In genomic region chr2:238388794-238389193, GRCh38 we compare ENCODE assay signal across 18 cellular contexts. TPM values are rescaled to one million over a fixed set of nuclear protein-coding genes. Genes with fewer than 3 reads are reported as not detected.
DNase-seq lines count a peak whose midpoint lies in the region; ATAC-seq and TF ChIP-seq lines count a peak whose summit lies in the region.
"Had no signal": no experiment of that assay in that cellular context is flagged by ENCODE, and none has a peak within 500 bp of the region (broad histone marks: within the 10 kb centered on the region; RNA-seq: fewer than 3 reads in every experiment).

No MANE protein-coding gene starts in this region.

- no peak overlapping the region for H3K4me2 ChIP-seq in IMR-90 (ENCODE audit: low read depth, low read length)
- H3K4me2 ChIP-seq: BLaER1 had no signal

- no peaks in the 10 kb centered on the region for H4K20me1 ChIP-seq in IMR-90 (ENCODE audit: insufficient read depth, low read length)
- H4K20me1 ChIP-seq: BLaER1 had no signal

- no peak overlapping the region for H4K5ac ChIP-seq in IMR-90 (ENCODE audit: low read depth, low read length)

- H3K9ac ChIP-seq in IMR-90 (ENCODE audit: low read depth, low read length), result no peak overlapping the region
- H3K9ac ChIP-seq: BLaER1 had no signal

- peak overlapping the region; percentile 48; the same call in 1 of the 2 replicates for H4K91ac ChIP-seq in IMR-90 (ENCODE audit: insufficient read depth, low read depth, low read length)

- no peak overlapping the region for H2BK5ac ChIP-seq in IMR-90 (ENCODE audit: low read depth, low read length, poor library complexity, severe bottlenecking)

- no peak for ATAC-seq in IMR-90 (ENCODE audit: low read depth)
- peak; percentile 38 for ATAC-seq in body of pancreas
- ATAC-seq in gastrocnemius medialis, result no peak

- no peak overlapping the region for H3K4ac ChIP-seq in IMR-90 (ENCODE audit: low read depth, low read length)

- H2AFZ ChIP-seq in IMR-90 (replicated peaks; ENCODE audit: low read length, poor library complexity), result no peak overlapping the region

- TF ChIP-seq CTCF in IMR-90 (conservative IDR thresholded peaks at IDR 0.05; ENCODE audit: low read depth, low read length) (no peak), body of pancreas (IDR thresholded peaks at IDR 0.05) (no peak), gastrocnemius medialis (IDR thresholded peaks at IDR 0.05 in 4 of 5, conservative IDR thresholded peaks at IDR 0.05 in 1 of 5) (no peak)

- TF ChIP-seq RAD21 in IMR-90 (IDR thresholded peaks at IDR 0.05; ENCODE audit: low read length), result no peak

- H2BK20ac ChIP-seq in IMR-90 (ENCODE audit: low read depth, low read length), result 0 out of 2 replicates have a peak overlapping the region, but pooled peaks have one; percentile 36

- in situ Hi-C loops in G401 (cut with HindIII; ENCODE audit: low sequenced_read_pairs) (no loop called here), IMR-90 (cut with MboI; ENCODE audit: low sequenced_read_pairs) (no loop called here), gastrocnemius medialis (cut with MboI; ENCODE audit: low sequenced_read_pairs in 4 of 4) (no loop called here)

- no TSS peak for BruUV-seq in IMR-90 (replicated peaks; lab: Mats Ljungman, UMichigan)

- H3K4me3 ChIP-seq in IMR-90 (ENCODE audit: insufficient read depth, low read depth, low read length), result no peak overlapping the region
- no peak overlapping the region for H3K4me3 ChIP-seq in body of pancreas
- H3K4me3 ChIP-seq in gastrocnemius medialis, result no peak overlapping the region
- H3K4me3 ChIP-seq: BLaER1, SJSA1 had no signal

- peaks cover 0 to 4% of the 10 kb centered on the region in 2 experiments; a peak in 2 of 4 replicates for H3K79me1 ChIP-seq in IMR-90 (ENCODE audit: low read depth in 1 of 2, low read length in 2 of 2)

- intact Hi-C loops in IMR-90 (cut with micrococcal nuclease), result no loop called here
- intact Hi-C loops in body of pancreas (cut with DNase I), result no loop called here
- intact Hi-C loops in gastrocnemius medialis (cut with DNase I; ENCODE audit: low total_unique reads), result loop anchor here (2.0 kb wide), 1 partner anchor 70 kb away; no protein-coding TSS in a partner anchor

- no peaks in the 10 kb centered on the region; the same call in 1 of the 2 replicates for H3K36me3 ChIP-seq in IMR-90 (ENCODE audit: control insufficient read depth, insufficient read depth, low read length)
- H3K36me3 ChIP-seq in body of pancreas (replicated peaks in 1 of 2; ENCODE audit: insufficient read depth in 1 of 2, low read depth in 2 of 2), result no peaks in the 10 kb centered on the region
- no peaks in the 10 kb centered on the region for H3K36me3 ChIP-seq in gastrocnemius medialis
- H3K36me3 ChIP-seq: SJSA1 had no signal

- no peak overlapping the region for H2BK120ac ChIP-seq in IMR-90 (ENCODE audit: low read depth, low read length)

- no peak overlapping the region for H4K8ac ChIP-seq in IMR-90 (ENCODE audit: low read depth in 2 of 2, low read length in 2 of 2)

- dilution Hi-C loops in IMR-90 (cut with HindIII; ENCODE audit: low sequenced_read_pairs, unreplicated experiment), result no loop called here

- POLR2A ChIA-PET in IMR-90 (lab: Charles Lee; ENCODE audit: unreplicated experiment), result no interaction called here

- H3K18ac ChIP-seq in IMR-90 (ENCODE audit: low read depth, low read length), result no peak overlapping the region

- DNase-seq in G401 (ENCODE audit: low spot score), result peak; percentile 25
- DNase-seq in IMR-90, result no peak
- peak in 3 of 4 donors; percentile 24 to 54 (median 41) for DNase-seq in body of pancreas
- no peak for DNase-seq in gastrocnemius medialis
- DNase-seq in CD1c-positive myeloid dendritic cell (ENCODE audit: extremely low spot score), result no peak
- no peak for DNase-seq in cerebellum (ENCODE audit: low spot score)
- no peak for DNase-seq in Kasumi-1 (lab: John Stamatoyannopoulos, UW)
- DNase-seq: COR-L47, DMS79, GDM1, H7, MV-4-11, NCI-H1436 treated with DMSO at 0.1 percent for 48 hours, NCI-H345, NCI-H82, SW 1271 had no signal

- peaks cover 4% of the 10 kb centered on the region; the same call in 1 of the 2 replicates for H3K9me1 ChIP-seq in IMR-90 (ENCODE audit: insufficient read depth, low read length)

- no peaks in the 10 kb centered on the region for H3K9me3 ChIP-seq in IMR-90 (ENCODE audit: control insufficient read depth, insufficient read depth, low read length)
- no peaks in the 10 kb centered on the region for H3K9me3 ChIP-seq in body of pancreas
- no peaks in the 10 kb centered on the region for H3K9me3 ChIP-seq in gastrocnemius medialis
- H3K9me3 ChIP-seq: SJSA1 had no signal

- H2AK5ac ChIP-seq in IMR-90 (ENCODE audit: low read depth, low read length), result no peak overlapping the region

- H3K23ac ChIP-seq in IMR-90 (ENCODE audit: low read depth, low read length), result no peak overlapping the region

- H3K56ac ChIP-seq in IMR-90 (ENCODE audit: extremely low read depth, insufficient read depth, low read length), result no peak overlapping the region

- peaks cover 4% of the 10 kb centered on the region for H3K4me1 ChIP-seq in IMR-90 (ENCODE audit: control insufficient read depth, insufficient read depth, low read length)
- H3K4me1 ChIP-seq in body of pancreas, result peaks cover 26% of the 10 kb centered on the region
- peaks cover 11 to 22% of the 10 kb centered on the region in 2 donors for H3K4me1 ChIP-seq in gastrocnemius medialis
- H3K4me1 ChIP-seq: BLaER1, SJSA1 had no signal

- H3K27me3 ChIP-seq in IMR-90 (ENCODE audit: control insufficient read depth, insufficient read depth, low read length) (no peaks in the 10 kb centered on the region), body of pancreas (no peaks in the 10 kb centered on the region), gastrocnemius medialis (no peaks in the 10 kb centered on the region)
- H3K27me3 ChIP-seq: BLaER1, SJSA1 had no signal

- CTCF ChIA-PET in IMR-90 (lab: Yijun Ruan, JAX), result interaction anchor here (0.7 kb wide), 1 partner anchor 200 kb away, joined by 3 read pairs; no protein-coding TSS in a partner anchor

- TF ChIP-seq POLR2A in IMR-90 (IDR thresholded peaks at IDR 0.05; ENCODE audit: low read depth, low read length), result no peak
- TF ChIP-seq POLR2A in body of pancreas (IDR thresholded peaks at IDR 0.05), result no peak
- TF ChIP-seq POLR2A in gastrocnemius medialis (IDR thresholded peaks at IDR 0.05), result no peak

- no peak overlapping the region for H2BK15ac ChIP-seq in IMR-90 (ENCODE audit: low read depth, low read length)

- H2AK9ac ChIP-seq in IMR-90 (replicated peaks; ENCODE audit: low read depth, low read length, poor library complexity), result no peak overlapping the region

- 65% methylated on average over 2 of the region's 8 CpGs; no CpG with 5 or more reads in 1 of the 2 experiments for WGBS in IMR-90 (ENCODE audit: extremely low coverage in 2 of 2, insufficient read length in 1 of 2), 2 experiments
- 47 to 61% methylated on average over 7 to 8 of the region's 8 CpGs for WGBS in body of pancreas, 2 donors

- H3K27ac ChIP-seq in IMR-90 (ENCODE audit: insufficient read depth, low read length), result no peak overlapping the region
- H3K27ac ChIP-seq in body of pancreas, result peak overlapping the region in 3 of 4 donors; percentile 0 to 83 (median 83)
- H3K27ac ChIP-seq in gastrocnemius medialis, result peak overlapping the region; percentile 22 to 77 (median 72)
- H3K27ac ChIP-seq: BLaER1, SJSA1 had no signal

- no peak overlapping the region for H3K14ac ChIP-seq in IMR-90 (replicated peaks; ENCODE audit: low read depth, low read length)

TF ChIP-seq in IMR-90, 13 proteins besides CTCF, POLR2A, EP300 and RAD21:
- TF ChIP-seq CHD1 (IDR thresholded peaks at IDR 0.05; ENCODE audit: low read depth, low read length), result no peak
- TF ChIP-seq SMC3 (IDR thresholded peaks at IDR 0.05; ENCODE audit: low read depth, low read length), result no peak
- no peak for TF ChIP-seq RCOR1 (IDR thresholded peaks at IDR 0.05; ENCODE audit: insufficient replicate concordance, low read length)
- no peak for TF ChIP-seq FOS (IDR thresholded peaks at IDR 0.05; ENCODE audit: low read depth, low read length)
- TF ChIP-seq CEBPB (IDR thresholded peaks at IDR 0.05; ENCODE audit: low read depth, low read length), result no peak
- TF ChIP-seq BHLHE40 (IDR thresholded peaks at IDR 0.05; ENCODE audit: low read depth, low read length), result no peak
- TF ChIP-seq NFE2L2 (IDR thresholded peaks at IDR 0.05; ENCODE audit: low read depth, low read length), result no peak
- TF ChIP-seq USF2 (IDR thresholded peaks at IDR 0.05; ENCODE audit: low read depth, low read length), result no peak
- no peak for TF ChIP-seq MAFK (IDR thresholded peaks at IDR 0.05; ENCODE audit: low read depth, low read length)
- no peak for TF ChIP-seq MAZ (IDR thresholded peaks at IDR 0.05; ENCODE audit: borderline replicate concordance, low read depth, low read length)
- TF ChIP-seq RFX5 (IDR thresholded peaks at IDR 0.05; ENCODE audit: low read depth, low read length), result no peak
- TF ChIP-seq MXI1 (IDR thresholded peaks at IDR 0.05; ENCODE audit: borderline replicate concordance, low read depth, low read length), result no peak
- no peak for TF ChIP-seq ELK1 (IDR thresholded peaks at IDR 0.05; ENCODE audit: borderline replicate concordance, low read depth, low read length)
TF ChIP-seq in IMR-90: peak in this region for 0.

RNA-seq across cellular contexts. Expression of gene ASB1, which starts 37.9 kb away (rescaled TPM):
- total RNA-seq in G401 (2014; rRNA removed; shearing (Covaris generic)), result 27.7 and 41.5 TPM in 2 replicates
- 21.4 and 23.5 TPM in 2 replicates for total RNA-seq in IMR-90 (2012; rRNA removed)
- polyA plus RNA-seq in IMR-90 (2012; rRNA removed), result 37.3 and 39.6 TPM in 2 replicates
- 29.3 and 37.4 TPM in 2 replicates for polyA plus RNA-seq in IMR-90 (2012; cell fraction: cytosol; rRNA removed)
- 61.9 and 87.8 TPM in 2 replicates for polyA plus RNA-seq in IMR-90 (2012; cell fraction: nucleus; rRNA removed; ENCODE audit: low replicate concordance)
- total RNA-seq in body of pancreas, result 1 to 10 TPM; 6.6 to 9.9 TPM
- 10 to 100 TPM; 17.1 to 33.6 (median 26.3) TPM for total RNA-seq in gastrocnemius medialis
- total RNA-seq in cerebellum, result 15.9 TPM

Comparison
In these comparisons a context has a peak if more than half of its experiments do, and no peak if none do; other contexts are left out.
1. DNase-seq: peak in G401 (single experiment) and body of pancreas (3 of 4); none in IMR-90 (single experiment), gastrocnemius medialis (0 of 2), CD1c-positive myeloid dendritic cell (single experiment), cerebellum (single experiment) and Kasumi-1 (0 of 2).